Comparison of ENCODE assay signal across 8 cellular contexts in genomic region chr7:128833148-128833938, GRCh38. TPM values are rescaled to one million over a fixed set of nuclear protein-coding genes. Genes with fewer than 3 reads are reported as not detected.
DNase-seq lines count a peak whose midpoint lies in the region; ATAC-seq lines count a peak whose summit lies in the region.

No MANE protein-coding gene starts in this region.

- peak; percentile 6 for ATAC-seq in Right ventricle myocardium superior (ENCODE audit: poor library complexity)
- no peak for ATAC-seq in GM18873 (IDR thresholded peaks at IDR 0.05; ENCODE audit: low FRiP score, unreplicated experiment)
- no peak for ATAC-seq in HG02970 (IDR thresholded peaks at IDR 0.05; ENCODE audit: low FRiP score, unreplicated experiment)

- intact Hi-C loops in Right ventricle myocardium superior (cut with DNase I) = loop anchor here (5.0 kb wide), 1 partner anchor 41 kb away; the partner anchor contains the start of gene CCDC136

- peak; percentile 88 for DNase-seq in GM03348 (ENCODE audit: low spot score)
- peak; percentile 86 for DNase-seq in SK-N-DZ (ENCODE audit: low spot score)
- peak; percentile 81 for DNase-seq in Right ventricle myocardium superior
- DNase-seq in pulmonary artery endothelial cell (ENCODE audit: low read depth, low spot score) = peak; percentile 88
- no peak for DNase-seq in activated CD4-positive, CD25-positive, alpha-beta regulatory T cell treated with anti-CD3 and anti-CD28 coated beads, Interleukin-2, amount 50 U/mL, for 72 hours
- no peak for DNase-seq in GM19238 (ENCODE audit: insufficient read length, low spot score)

RNA-seq across cellular contexts. Expression of gene FLNC, which starts 3.1 kb away (rescaled TPM):
- polyA plus RNA-seq in SK-N-DZ (2014; cell fraction: cytosol; rRNA removed) = 11.6 and 13.1 TPM in 2 replicates
- 14.1 and 19.8 TPM in 2 replicates for polyA plus RNA-seq in SK-N-DZ (2014; cell fraction: nucleus; rRNA removed)
- total RNA-seq in Right ventricle myocardium superior (601 TPM), pulmonary artery endothelial cell (133 and 167 TPM in 2 replicates)

RNA-seq across cellular contexts. Expression of gene ATP6V1F, which starts 29.3 kb away (rescaled TPM):
- 217 and 371 TPM in 2 replicates for polyA plus RNA-seq in SK-N-DZ (2014; cell fraction: cytosol; rRNA removed)
- 110 and 137 TPM in 2 replicates for polyA plus RNA-seq in SK-N-DZ (2014; cell fraction: nucleus; rRNA removed)
- 119 TPM for total RNA-seq in Right ventricle myocardium superior
- total RNA-seq in pulmonary artery endothelial cell = 85.0 and 90.3 TPM in 2 replicates

RNA-seq across cellular contexts. Expression of gene CCDC136, which starts 41.6 kb away (rescaled TPM):
- polyA plus RNA-seq in SK-N-DZ (2014; cell fraction: cytosol; rRNA removed) = 27.4 and 29.5 TPM in 2 replicates
- polyA plus RNA-seq in SK-N-DZ (2014; cell fraction: nucleus; rRNA removed) = 93.0 and 152 TPM in 2 replicates
- total RNA-seq in Right ventricle myocardium superior (5.2 TPM), pulmonary artery endothelial cell (2.7 and 4.5 TPM in 2 replicates)

RNA-seq across cellular contexts. Expression of gene OPN1SW, which starts 57.7 kb away (rescaled TPM):
- not detected in 2 replicates for polyA plus RNA-seq in SK-N-DZ (2014; cell fraction: cytosol; rRNA removed)
- polyA plus RNA-seq in SK-N-DZ (2014; cell fraction: nucleus; rRNA removed) = not detected in 2 replicates
- total RNA-seq in Right ventricle myocardium superior (not detected), pulmonary artery endothelial cell (not detected in 2 replicates)

Comparison
In these comparisons a context has a peak if more than half of its experiments do, and no peak if none do; other contexts are left out.
1. DNase-seq: peak in GM03348 (single experiment), SK-N-DZ (single experiment), Right ventricle myocardium superior (single experiment) and pulmonary artery endothelial cell (single experiment); none in activated CD4-positive, CD25-positive, alpha-beta regulatory T cell treated with anti-CD3 and anti-CD28 coated beads, Interleukin-2, amount 50 U/mL, for 72 hours (single experiment) and GM19238 (single experiment).